In the genomic region with DNA sequence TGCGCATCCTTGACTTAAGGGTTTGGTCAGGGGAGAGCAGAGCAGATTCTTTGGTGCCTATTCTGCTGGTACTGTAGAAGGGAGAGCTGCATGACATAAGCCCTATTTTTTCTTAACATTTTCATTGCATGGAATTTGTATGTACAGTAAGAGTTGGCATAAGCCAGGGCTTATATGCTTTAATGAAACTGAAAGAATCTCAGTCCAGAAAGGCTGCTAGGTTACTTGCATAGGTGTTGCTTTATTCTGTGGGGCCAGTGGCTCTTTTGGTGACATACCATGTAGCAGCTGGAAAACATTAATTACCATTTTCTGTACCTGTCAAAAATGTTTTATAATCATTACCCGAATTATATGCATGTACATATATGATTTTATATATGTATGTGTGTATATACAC, we compare ENCODE assay signal across 23 cellular contexts.
"Had no signal": no experiment of that assay in that cellular context is flagged by ENCODE, and none has a peak within 500 bp of the region (broad histone marks: within the 10 kb centered on the region; RNA-seq: fewer than 3 reads in every experiment).

No MANE protein-coding gene starts in this region.

- H3K27ac Mint-ChIP-seq: IgD-negative memory B cell had no signal

- DNase-seq: NCI-H1092; NCI-H1105 treated with DMSO at 0.1 percent for 48 hours; NCI-H1417 treated with DMSO at 0.1 percent for 48 hours; NCI-H146; NCI-H1694 treated with DMSO at 0.1 percent for 48 hours; NCI-H1930; NCI-H2081; NCI-H2107; NCI-H2227 treated with DMSO at 0.1 percent for 48 hours; NCI-H446; NCI-H510A; NCI-H524 treated with DMSO at 0.1 percent for 48 hours; NCI-H69; NCI-H774; NK-92 treated with Interleukin-12 subunit alpha and Interleukin-12 subunit beta, amount 100 ng/mL, for 24 hours; PC-3; SHP77; T-helper 2 cell had no signal

- H3K4me1 Mint-ChIP-seq: IgD-negative memory B cell had no signal

- H3K27me3 Mint-ChIP-seq: IgD-negative memory B cell had no signal

- H3K4me3 Mint-ChIP-seq: IgD-negative memory B cell had no signal

- ATAC-seq: K562, Panc1, PC-3, SK-N-SH treated with all-trans-retinoic acid at 6 μM for 48 hours had no signal

- H3K27ac ChIP-seq: RWPE1 had no signal

- H3K4me3 ChIP-seq: K562 had no signal
